In genomic region chr2:169834401-169834800, GRCh38 we compare ENCODE assay signal across 12 cellular contexts.
DNase-seq lines count a peak whose midpoint lies in the region; ATAC-seq and TF ChIP-seq lines count a peak whose summit lies in the region.
"Had no signal": no experiment of that assay in that cellular context is flagged by ENCODE, and none has a peak within 500 bp of the region (broad histone marks: within the 10 kb centered on the region; RNA-seq: fewer than 3 reads in every experiment).

No MANE protein-coding gene starts in this region.

- no peak overlapping the region for H3K27ac ChIP-seq in caudate nucleus (ENCODE audit: low read depth, low read length)

- no peaks in the 10 kb centered on the region for H3K9me3 Mint-ChIP-seq in stimulated activated effector memory CD8-positive, alpha-beta T cell treated with anti-CD3 and anti-CD28 coated beads, Interleukin-12 subunit alpha, Interleukin-12 subunit beta, amount 100 ng/mL, for 72 hours
- H3K9me3 Mint-ChIP-seq: CD8-positive, alpha-beta T cell; HFFc6 had no signal

- DNase-seq in OCI-M1 (lab: John Stamatoyannopoulos, UW) (peak; percentile 38), caudate nucleus (lab: John Stamatoyannopoulos, UW) (no peak), amniotic stem cell (lab: John Stamatoyannopoulos, UW) (no peak)
- DNase-seq in stimulated activated effector memory CD8-positive, alpha-beta T cell treated with anti-CD3 and anti-CD28 coated beads, Interleukin-12 subunit alpha, Interleukin-12 subunit beta, amount 100 ng/mL, for 72 hours (ENCODE audit: low spot score in 2 of 2): no peak
- DNase-seq: C1 segment of cervical spinal cord; Caco-2; CD8-positive, alpha-beta T cell; DMS153; DND-41; GOT3; HFFc6 had no signal

- no peak for ATAC-seq in SK-N-SH treated with all-trans-retinoic acid at 6 μM for 48 hours
- no peak for ATAC-seq in stimulated activated effector memory CD8-positive, alpha-beta T cell treated with anti-CD3 and anti-CD28 coated beads, Interleukin-12 subunit alpha, Interleukin-12 subunit beta, amount 100 ng/mL, for 72 hours
- ATAC-seq: CD8-positive, alpha-beta T cell had no signal

- peak overlapping the region; percentile 32 for H3K27ac Mint-ChIP-seq in stimulated activated effector memory CD8-positive, alpha-beta T cell treated with anti-CD3 and anti-CD28 coated beads, Interleukin-12 subunit alpha, Interleukin-12 subunit beta, amount 100 ng/mL, for 72 hours
- H3K27ac Mint-ChIP-seq: CD8-positive, alpha-beta T cell; HFFc6 had no signal

- H3K4me1 Mint-ChIP-seq in stimulated activated effector memory CD8-positive, alpha-beta T cell treated with anti-CD3 and anti-CD28 coated beads, Interleukin-12 subunit alpha, Interleukin-12 subunit beta, amount 100 ng/mL, for 72 hours: peaks cover 46% of the 10 kb centered on the region

- H3K36me3 Mint-ChIP-seq in stimulated activated effector memory CD8-positive, alpha-beta T cell treated with anti-CD3 and anti-CD28 coated beads, Interleukin-12 subunit alpha, Interleukin-12 subunit beta, amount 100 ng/mL, for 72 hours: peaks cover 22% of the 10 kb centered on the region

- H3K4me3 Mint-ChIP-seq in stimulated activated effector memory CD8-positive, alpha-beta T cell treated with anti-CD3 and anti-CD28 coated beads, Interleukin-12 subunit alpha, Interleukin-12 subunit beta, amount 100 ng/mL, for 72 hours: no peak overlapping the region
- H3K4me3 Mint-ChIP-seq: CD8-positive, alpha-beta T cell; HFFc6 had no signal

TF ChIP-seq in SK-N-SH treated with all-trans-retinoic acid at 6 μM for 48 hours, 23 proteins besides CTCF, POLR2A, EP300 and RAD21:
- TF ChIP-seq ISL1 (CRISPR knock-in tag; IDR thresholded peaks at IDR 0.05) (peak; percentile 40), BACH2 (CRISPR knock-in tag; IDR thresholded peaks at IDR 0.05; ENCODE audit: borderline replicate concordance) (no peak)
